In the genomic region with DNA sequence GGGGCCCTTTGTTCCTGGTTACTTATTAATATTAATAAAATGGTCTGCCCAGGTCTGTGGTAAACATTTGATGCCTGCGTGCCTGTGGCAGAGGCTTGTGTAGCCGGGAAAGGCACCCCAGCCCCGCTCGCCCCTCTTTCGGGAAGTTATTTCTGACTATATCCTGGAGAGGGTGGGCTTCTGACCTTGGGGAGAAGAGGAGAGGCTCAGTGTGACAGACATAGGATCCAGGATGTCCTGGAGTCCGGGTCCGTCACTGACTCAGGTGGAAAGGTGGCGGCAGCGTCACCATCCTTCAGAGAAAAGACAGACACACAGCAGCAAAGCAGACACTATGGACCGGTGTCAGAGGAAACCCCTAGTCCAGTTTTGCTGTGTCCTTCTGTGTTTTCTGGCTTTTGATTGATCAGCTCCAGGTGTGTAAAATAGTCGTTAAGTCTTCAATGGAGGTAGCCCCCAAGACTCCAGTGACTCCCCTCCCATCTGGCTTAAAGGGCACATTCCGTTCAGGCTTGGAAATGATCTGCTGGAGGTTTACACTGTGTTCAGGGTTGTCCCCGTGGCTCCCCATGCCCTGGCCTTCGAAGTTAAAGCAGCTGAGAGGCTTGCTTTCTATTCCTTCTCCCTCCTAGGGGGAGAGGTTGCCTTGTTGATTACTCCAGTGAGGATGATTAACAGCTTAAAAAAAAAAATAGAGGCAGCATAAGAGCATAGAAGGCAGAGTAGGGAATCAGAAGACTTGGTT, we compare ENCODE assay signal across 8 cellular contexts.
DNase-seq lines count a peak whose midpoint lies in the region; ATAC-seq, FAIRE-seq and TF ChIP-seq lines count a peak whose summit lies in the region.

No MANE protein-coding gene starts in this region.

- no peak for ATAC-seq in activated B cell treated with CpG ODN at 0.5 μM for 24 hours (ENCODE audit: low read depth)
- ATAC-seq in stimulated activated memory B cell treated with anti-CD40 and anti-IgM and Interleukin-4, amounts not matched to agents 10 μg/mL and 1 μg/mL and 100 μg/mL, for 72 hours = no peak
- ATAC-seq in GM19463 (IDR thresholded peaks at IDR 0.05; ENCODE audit: unreplicated experiment) = no peak

- H3K4me3 ChIP-seq in kidney (ENCODE audit: low read length in 2 of 2) = peak overlapping the region in 1 of 2 donors; percentile 21

- no peaks in the 10 kb centered on the region for H3K9me3 Mint-ChIP-seq in activated B cell treated with CpG ODN at 0.5 μM for 24 hours
- H3K9me3 Mint-ChIP-seq in stimulated activated memory B cell treated with anti-CD40 and anti-IgM and Interleukin-4, amounts not matched to agents 10 μg/mL and 1 μg/mL and 100 μg/mL, for 72 hours = no peaks in the 10 kb centered on the region

- peaks cover 41% of the 10 kb centered on the region for H3K4me1 Mint-ChIP-seq in activated B cell treated with CpG ODN at 0.5 μM for 24 hours
- H3K4me1 Mint-ChIP-seq in stimulated activated memory B cell treated with anti-CD40 and anti-IgM and Interleukin-4, amounts not matched to agents 10 μg/mL and 1 μg/mL and 100 μg/mL, for 72 hours = peaks cover 34% of the 10 kb centered on the region

- peak overlapping the region; percentile 61 for H3K27ac Mint-ChIP-seq in activated B cell treated with CpG ODN at 0.5 μM for 24 hours
- peak overlapping the region; percentile 78 for H3K27ac Mint-ChIP-seq in stimulated activated memory B cell treated with anti-CD40 and anti-IgM and Interleukin-4, amounts not matched to agents 10 μg/mL and 1 μg/mL and 100 μg/mL, for 72 hours

- FAIRE-seq in kidney (lab: Jason Lieb, UNC) = no peak
- FAIRE-seq in GM12892 (lab: Jason Lieb, UNC) = no peak

- H3K36me3 Mint-ChIP-seq in activated B cell treated with CpG ODN at 0.5 μM for 24 hours (ENCODE audit: low read depth) = peaks cover 8% of the 10 kb centered on the region
- H3K36me3 Mint-ChIP-seq in stimulated activated memory B cell treated with anti-CD40 and anti-IgM and Interleukin-4, amounts not matched to agents 10 μg/mL and 1 μg/mL and 100 μg/mL, for 72 hours = peaks cover 12% of the 10 kb centered on the region

- H3K27ac ChIP-seq in kidney (ENCODE audit: low read depth in 2 of 2, low read length in 2 of 2) = peak overlapping the region; percentile 93 to 98

- H3K4me1 ChIP-seq in kidney (ENCODE audit: control insufficient read depth in 1 of 2, insufficient read depth in 1 of 2, low read depth in 1 of 2, low read length in 2 of 2) = peaks cover 36 to 46% of the 10 kb centered on the region in 2 donors

- DNase-seq in HT-29 (ENCODE audit: low spot score) = peak; percentile 77
- DNase-seq in activated B cell treated with CpG ODN at 0.5 μM for 24 hours = no peak
- DNase-seq in kidney = no peak
- DNase-seq in NCI-H226 = no peak
- no peak for DNase-seq in GM12892 (ENCODE audit: insufficient read length)
- no peak for DNase-seq in occipital lobe (lab: John Stamatoyannopoulos, UW)

- no peaks in the 10 kb centered on the region for H3K9me3 ChIP-seq in kidney (ENCODE audit: control insufficient read depth in 1 of 2, low read length in 2 of 2)

- POLR2A ChIA-PET in activated B cell treated with CpG ODN at 0.5 μM for 24 hours (lab: Charles Lee) = interaction anchor here (2.2 kb wide), 1 partner anchor 26 kb away, joined by 7 read pairs; no protein-coding TSS in a partner anchor

- no peak overlapping the region for H3K4me3 Mint-ChIP-seq in activated B cell treated with CpG ODN at 0.5 μM for 24 hours
- H3K4me3 Mint-ChIP-seq in stimulated activated memory B cell treated with anti-CD40 and anti-IgM and Interleukin-4, amounts not matched to agents 10 μg/mL and 1 μg/mL and 100 μg/mL, for 72 hours = peak overlapping the region; percentile 80

- TF ChIP-seq CTCF in activated B cell treated with CpG ODN at 0.5 μM for 24 hours (IDR thresholded peaks at IDR 0.05) (no peak), kidney (IDR thresholded peaks at IDR 0.05; ENCODE audit: borderline replicate concordance, extremely low read depth, insufficient read depth) (no peak)

- H3K36me3 ChIP-seq in kidney (ENCODE audit: control insufficient read depth in 1 of 2, insufficient read depth in 2 of 2, low read length in 2 of 2) = no peaks in the 10 kb centered on the region

- H3K27me3 Mint-ChIP-seq in activated B cell treated with CpG ODN at 0.5 μM for 24 hours = no peaks in the 10 kb centered on the region
- H3K27me3 Mint-ChIP-seq in stimulated activated memory B cell treated with anti-CD40 and anti-IgM and Interleukin-4, amounts not matched to agents 10 μg/mL and 1 μg/mL and 100 μg/mL, for 72 hours = no peaks in the 10 kb centered on the region

- no peak for TF ChIP-seq POLR2A in GM12892 (IDR thresholded peaks at IDR 0.05; ENCODE audit: low read depth, low read length)

- CTCF ChIA-PET in activated B cell treated with CpG ODN at 0.5 μM for 24 hours (lab: Charles Lee) = interaction anchor here (5.6 kb wide), 1 partner anchor 8 kb away, joined by 28 read pairs; no protein-coding TSS in a partner anchor

- intact Hi-C loops in activated B cell treated with CpG ODN at 0.5 μM for 24 hours (cut with micrococcal nuclease) = loop anchor here (5.0 kb wide), 1 partner anchor 36 kb away; no protein-coding TSS in a partner anchor
- intact Hi-C loops in kidney (cut with DNase I) = loop anchor here (10.0 kb wide), 2 partner anchors 59 to 419 kb away; no protein-coding TSS in a partner anchor

- peak overlapping the region; percentile 74 to 77 for H3K9ac ChIP-seq in kidney (ENCODE audit: low read length in 2 of 2)
